22 cellular contexts compared by ENCODE assay signal in the genomic region with DNA sequence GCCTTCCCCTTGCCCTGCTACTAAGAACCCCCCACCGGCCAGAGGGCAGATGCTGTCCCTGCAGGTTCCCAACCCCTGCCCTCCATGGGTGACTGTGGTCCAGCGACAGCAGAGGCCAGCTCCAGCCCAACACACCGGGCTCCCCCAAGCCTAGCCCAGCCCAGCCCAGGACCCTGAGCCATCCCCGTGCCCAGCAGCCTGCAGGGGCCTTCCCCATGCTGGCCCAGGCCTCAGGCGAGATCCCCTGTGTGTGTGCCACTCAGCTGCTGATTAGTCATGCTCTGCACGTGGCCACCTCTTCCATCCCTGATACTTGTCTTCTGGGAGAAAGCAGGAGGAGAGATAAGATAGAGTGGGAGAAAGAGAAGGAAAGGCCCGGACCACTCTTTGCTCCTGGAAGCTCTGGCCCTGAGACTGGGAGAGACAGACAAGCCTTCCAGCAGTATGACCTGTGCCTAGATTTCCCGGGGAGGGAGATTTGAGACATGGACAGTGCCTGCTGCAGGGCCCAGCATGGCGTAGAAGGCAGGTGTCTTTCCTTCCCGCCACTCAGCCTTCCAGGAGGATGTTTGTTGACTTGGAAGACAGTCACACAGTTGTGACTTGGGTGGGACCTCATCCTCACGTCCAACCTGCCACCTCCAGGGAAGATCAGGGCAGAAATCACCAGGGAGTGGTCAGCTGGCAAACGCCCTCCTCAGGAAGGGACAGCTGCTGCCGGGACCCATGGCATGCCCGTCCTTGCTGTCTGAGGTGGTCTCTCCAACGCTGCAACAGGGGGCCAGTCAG. TPM values are rescaled to one million over a fixed set of nuclear protein-coding genes. Genes with fewer than 3 reads are reported as not detected.
DNase-seq lines count a peak whose midpoint lies in the region; ATAC-seq, FAIRE-seq and TF ChIP-seq lines count a peak whose summit lies in the region.
"Had no signal": no experiment of that assay in that cellular context is flagged by ENCODE, and none has a peak within 500 bp of the region (broad histone marks: within the 10 kb centered on the region; RNA-seq: fewer than 3 reads in every experiment).

No MANE protein-coding gene starts in this region.

- H2AFZ ChIP-seq in K562 (ENCODE audit: low read depth, low read length) = no peak overlapping the region
- no peak overlapping the region for H2AFZ ChIP-seq in mesenchymal stem cell (ENCODE audit: low read depth, low read length)

- no peaks in the 10 kb centered on the region for H3K27me3 Mint-ChIP-seq in activated CD4-positive, alpha-beta T cell treated with anti-CD3 and anti-CD28 coated beads, Interleukin-2, amount 10 ng/mL, durations not matched to agents 24 days and 14 days
- H3K27me3 Mint-ChIP-seq: activated B cell treated with CpG ODN at 0.5 μM for 24 hours had no signal

- in situ Hi-C loops in K562 (cut with MboI) = no loop called here

- H3K36me3 ChIP-seq in K562 (ENCODE audit: control insufficient read depth, insufficient read depth, low read length) (no peaks in the 10 kb centered on the region), mesenchymal stem cell (ENCODE audit: control insufficient read depth in 1 of 2, insufficient read depth in 2 of 2, low read depth in 1 of 2, low read length in 2 of 2) (peaks cover 0 to 3% of the 10 kb centered on the region in 2 experiments), upper lobe of right lung (no peaks in the 10 kb centered on the region)
- H3K36me3 ChIP-seq: gastroesophageal sphincter, vagina had no signal

- no peak overlapping the region for H3K18ac ChIP-seq in mesenchymal stem cell (ENCODE audit: low read depth in 1 of 2, low read length in 2 of 2)

- H3K4me1 ChIP-seq in K562 (replicated peaks in 1 of 2; ENCODE audit: control insufficient read depth in 2 of 2, insufficient read depth in 2 of 2, low read length in 2 of 2) = peaks cover 5 to 27% of the 10 kb centered on the region in 2 experiments; a peak in 4 of 5 replicates
- peaks cover 8% of the 10 kb centered on the region for H3K4me1 ChIP-seq in mesenchymal stem cell (ENCODE audit: control insufficient read depth, insufficient read depth, low read depth, low read length)
- peaks cover 4% of the 10 kb centered on the region for H3K4me1 ChIP-seq in upper lobe of right lung
- H3K4me1 ChIP-seq: gastroesophageal sphincter had no signal

- H4K8ac ChIP-seq in mesenchymal stem cell (ENCODE audit: low read length) = no peak overlapping the region

- H3K27me3 ChIP-seq in K562 (ENCODE audit: control insufficient read depth in 2 of 2, insufficient read depth in 2 of 2, low read length in 2 of 2) = no peaks in the 10 kb centered on the region
- no peaks in the 10 kb centered on the region for H3K27me3 ChIP-seq in mesenchymal stem cell (ENCODE audit: control insufficient read depth in 1 of 2, insufficient read depth in 1 of 2, low read length in 2 of 2)
- no peaks in the 10 kb centered on the region for H3K27me3 ChIP-seq in upper lobe of right lung
- H3K27me3 ChIP-seq: gastroesophageal sphincter, vagina had no signal

- WGBS in K562 (ENCODE audit: insufficient coverage, low coverage, missing lambda C conversion rate) = 60% methylated on average over 6 of the region's 15 CpGs
- 85% methylated on average over 15 of the region's 15 CpGs for WGBS in mesenchymal stem cell

- ATAC-seq in Right ventricle myocardium inferior (no peak), K562 (no peak), upper lobe of right lung (no peak)
- ATAC-seq: gastroesophageal sphincter had no signal

- no peaks in the 10 kb centered on the region for H4K20me1 ChIP-seq in K562 (replicated peaks; ENCODE audit: control insufficient read depth, insufficient read depth, low read length)

- H3K79me1 ChIP-seq in mesenchymal stem cell (replicated peaks; ENCODE audit: low read length, poor library complexity, severe bottlenecking) = no peaks in the 10 kb centered on the region

- H3K23ac ChIP-seq in mesenchymal stem cell (ENCODE audit: low read length in 2 of 2) = no peak overlapping the region

- no peak for TF ChIP-seq RAD21 in K562 (CRISPR knock-in tag; conservative IDR thresholded peaks at IDR 0.05 in 1 of 2, IDR thresholded peaks at IDR 0.05 in 1 of 2)

- H2BK120ac ChIP-seq in mesenchymal stem cell (ENCODE audit: low read depth, low read length) = no peak overlapping the region

- H3K14ac ChIP-seq in mesenchymal stem cell (ENCODE audit: low read length in 2 of 2) = peak overlapping the region in 1 of 2 experiments; percentile 56

- FAIRE-seq in K562 (lab: Jason Lieb, UNC) (no peak), frontal cortex (lab: Jason Lieb, UNC) (no peak)
- FAIRE-seq: bronchial epithelial cell, endometrium, H54 had no signal

- DNase-seq in Right ventricle myocardium inferior (ENCODE audit: missing footprints) (peak; percentile 16), cardiac septum (ENCODE audit: low spot score) (no peak), K562 (ENCODE audit: extremely low read depth in 1 of 4, low spot score in 3 of 4) (peak in 1 of 4 experiments; percentile 20), mesenchymal stem cell (peak; percentile 4), upper lobe of right lung (no peak), frontal cortex (ENCODE audit: low spot score in 2 of 2) (no peak), GM19238 (ENCODE audit: insufficient read length, low spot score) (no peak)
- DNase-seq in activated CD4-positive, alpha-beta T cell treated with anti-CD3 and anti-CD28 coated beads, Interleukin-2, amount 10 ng/mL, durations not matched to agents 24 days and 14 days = no peak
- DNase-seq: ACHN; activated B cell treated with CpG ODN at 0.5 μM for 24 hours; activated CD8-positive, alpha-beta memory T cell treated with anti-CD3 and anti-CD28 coated beads, Interleukin-2, amount 50 U/mL, for 4 hours; activated naive CD4-positive, alpha-beta T cell treated with anti-CD3 and anti-CD28 coated beads, Interleukin-2, amount 10 ng/mL, durations not matched to agents 7 days and 5 days; COR-L47; KBM-7; NCI-H1105 treated with DMSO at 0.1 percent for 48 hours; NCI-H226; stimulated activated CD4-positive, alpha-beta T cell treated with anti-CD3 and anti-CD28 coated beads, Interleukin-4, amount 100 ng/mL, for 1 hour had no signal

- H3K27ac ChIP-seq in K562 (ENCODE audit: extremely low read depth, low read depth, low read length) = no peak overlapping the region
- H3K27ac ChIP-seq in mesenchymal stem cell (ENCODE audit: low read length, poor library complexity, severe bottlenecking) = no peak overlapping the region
- peak overlapping the region; percentile 60 for H3K27ac ChIP-seq in upper lobe of right lung
- H3K27ac ChIP-seq: gastroesophageal sphincter, vagina had no signal

- intact Hi-C loops in Right ventricle myocardium inferior (cut with DNase I) = no loop called here
- intact Hi-C loops in cardiac septum (cut with DNase I) = no loop called here
- intact Hi-C loops in K562 (cut with micrococcal nuclease) = no loop called here
- intact Hi-C loops in upper lobe of right lung (cut with DNase I) = no loop called here
- intact Hi-C loops in activated CD4-positive, alpha-beta T cell treated with anti-CD3 and anti-CD28 coated beads, Interleukin-2, amount 10 ng/mL, durations not matched to agents 24 days and 14 days (cut with micrococcal nuclease) = no loop called here

- peak overlapping the region in 1 of 2 experiments; percentile 9; a peak in 1 of 4 replicates for H3K9ac ChIP-seq in K562 (ENCODE audit: insufficient read depth in 1 of 2, low read depth in 2 of 2, low read length in 2 of 2)
- no peak overlapping the region for H3K9ac ChIP-seq in mesenchymal stem cell (ENCODE audit: low read length)

- H3K4me3 ChIP-seq in K562 = no peak overlapping the region
- H3K4me3 ChIP-seq in mesenchymal stem cell (ENCODE audit: insufficient read depth in 1 of 2, low read depth in 1 of 2, low read length in 2 of 2) = no peak overlapping the region
- no peak overlapping the region for H3K4me3 ChIP-seq in upper lobe of right lung
- H3K4me3 ChIP-seq: gastroesophageal sphincter, vagina had no signal

- no peak overlapping the region for H3K27ac Mint-ChIP-seq in activated CD4-positive, alpha-beta T cell treated with anti-CD3 and anti-CD28 coated beads, Interleukin-2, amount 10 ng/mL, durations not matched to agents 24 days and 14 days
- H3K27ac Mint-ChIP-seq: activated B cell treated with CpG ODN at 0.5 μM for 24 hours; activated naive CD4-positive, alpha-beta T cell treated with anti-CD3 and anti-CD28 coated beads, Interleukin-2, amount 10 ng/mL, durations not matched to agents 7 days and 5 days had no signal

- H3K9me1 ChIP-seq in K562 (ENCODE audit: control insufficient read depth, insufficient read depth, low read length) = no peaks in the 10 kb centered on the region

- no peak overlapping the region for H2BK5ac ChIP-seq in mesenchymal stem cell (ENCODE audit: low read depth, low read length, poor library complexity, severe bottlenecking)

- TF ChIP-seq EP300 in K562 (IDR thresholded peaks at IDR 0.05; ENCODE audit: low read length) = no peak

- POLR2A ChIA-PET in K562 (lab: Yijun Ruan, JAX) = no interaction called here

- no peak for TF ChIP-seq POLR2A in K562 (conservative IDR thresholded peaks at IDR 0.05)

- no peaks in the 10 kb centered on the region for H3K36me3 Mint-ChIP-seq in activated CD4-positive, alpha-beta T cell treated with anti-CD3 and anti-CD28 coated beads, Interleukin-2, amount 10 ng/mL, durations not matched to agents 24 days and 14 days (ENCODE audit: low read depth)
- H3K36me3 Mint-ChIP-seq: activated naive CD4-positive, alpha-beta T cell treated with anti-CD3 and anti-CD28 coated beads, Interleukin-2, amount 10 ng/mL, durations not matched to agents 7 days and 5 days had no signal

- H2BK15ac ChIP-seq in mesenchymal stem cell (ENCODE audit: low read depth, poor library complexity, severe bottlenecking) = no peak overlapping the region

- CTCF ChIA-PET in K562 (lab: Yijun Ruan, JAX; ENCODE audit: low intra/inter-chr PET ratio) = no interaction called here

- no TSS peak for BruUV-seq in K562 (replicated peaks; lab: Mats Ljungman, UMichigan)

- no peaks in the 10 kb centered on the region for H3K9me3 Mint-ChIP-seq in activated CD4-positive, alpha-beta T cell treated with anti-CD3 and anti-CD28 coated beads, Interleukin-2, amount 10 ng/mL, durations not matched to agents 24 days and 14 days
- H3K9me3 Mint-ChIP-seq: activated B cell treated with CpG ODN at 0.5 μM for 24 hours; activated naive CD4-positive, alpha-beta T cell treated with anti-CD3 and anti-CD28 coated beads, Interleukin-2, amount 10 ng/mL, durations not matched to agents 7 days and 5 days had no signal

- no peaks in the 10 kb centered on the region for H3K9me3 ChIP-seq in K562 (replicated peaks; ENCODE audit: control insufficient read depth, insufficient read depth, low read depth, low read length)
- H3K9me3 ChIP-seq in mesenchymal stem cell (ENCODE audit: control insufficient read depth, low read length) = no peaks in the 10 kb centered on the region
- no peaks in the 10 kb centered on the region for H3K9me3 ChIP-seq in upper lobe of right lung
- H3K9me3 ChIP-seq: gastroesophageal sphincter, vagina had no signal

- no peak overlapping the region for H4K91ac ChIP-seq in mesenchymal stem cell (ENCODE audit: low read length)

- no peaks in the 10 kb centered on the region for H3K79me2 ChIP-seq in K562 (ENCODE audit: control insufficient read depth, insufficient read depth, low read length)

- H2BK12ac ChIP-seq in mesenchymal stem cell (ENCODE audit: low read length in 2 of 2) = no peak overlapping the region

- H3K4me1 Mint-ChIP-seq in activated CD4-positive, alpha-beta T cell treated with anti-CD3 and anti-CD28 coated beads, Interleukin-2, amount 10 ng/mL, durations not matched to agents 24 days and 14 days = no peaks in the 10 kb centered on the region
- H3K4me1 Mint-ChIP-seq: activated B cell treated with CpG ODN at 0.5 μM for 24 hours; activated naive CD4-positive, alpha-beta T cell treated with anti-CD3 and anti-CD28 coated beads, Interleukin-2, amount 10 ng/mL, durations not matched to agents 7 days and 5 days had no signal

- no peak overlapping the region for H3K4ac ChIP-seq in mesenchymal stem cell (ENCODE audit: low read depth in 1 of 2, low read length in 2 of 2)

- no peak overlapping the region for H3K4me2 ChIP-seq in K562 (ENCODE audit: insufficient read depth, low read length)
- H3K4me2 ChIP-seq in mesenchymal stem cell (ENCODE audit: low read length, poor library complexity, severe bottlenecking) = no peak overlapping the region

- H3K4me3 Mint-ChIP-seq in activated CD4-positive, alpha-beta T cell treated with anti-CD3 and anti-CD28 coated beads, Interleukin-2, amount 10 ng/mL, durations not matched to agents 24 days and 14 days = no peak overlapping the region
- H3K4me3 Mint-ChIP-seq: activated B cell treated with CpG ODN at 0.5 μM for 24 hours; activated naive CD4-positive, alpha-beta T cell treated with anti-CD3 and anti-CD28 coated beads, Interleukin-2, amount 10 ng/mL, durations not matched to agents 7 days and 5 days had no signal

- TF ChIP-seq CTCF in K562 (IDR thresholded peaks at IDR 0.05 in 2 of 3, conservative IDR thresholded peaks at IDR 0.05 in 1 of 3; ENCODE audit: insufficient read depth in 2 of 3, low read depth in 1 of 3, low read length in 3 of 3) = no peak
- no peak for TF ChIP-seq CTCF in upper lobe of right lung (IDR thresholded peaks at IDR 0.05)

- no peak overlapping the region for H2AK5ac ChIP-seq in mesenchymal stem cell (ENCODE audit: low read length, severe bottlenecking)

RNA-seq across cellular contexts. Expression of a gene that starts 41.3 kb away (rescaled TPM):
- total RNA-seq in Right ventricle myocardium inferior (45.3 TPM), cardiac septum (4.4 TPM), K562 (2014; rRNA removed) (0.08 TPM in 1 of 2 replicates, not detected in the other), K562 (2014; rRNA removed; fragmentation: Illumina TruSeq; extraction: Trizol) (not detected in 2 replicates), K562 (2015; rRNA removed; fragmentation: Illumina TruSeq; extraction: Trizol) (not detected in 2 replicates), K562 (2021) (0.11 and 0.16 TPM in 2 replicates), upper lobe of right lung (39.2 TPM), frontal cortex (11.0 TPM)
- total RNA-seq in K562 (2011; cell fraction: chromatin; rRNA removed; ENCODE audit: low replicate concordance) = not detected in 2 replicates
- total RNA-seq in K562 (2011; cell fraction: nucleolus; rRNA removed) = 0.17 and 0.26 TPM in 2 replicates
- total RNA-seq in K562 (2011; cell fraction: nucleoplasm; rRNA removed) = 0.29 TPM in 1 of 2 replicates, not detected in the other
- polyA plus RNA-seq in K562 (2011; rRNA removed) (not detected in 2 replicates), K562 (2014; fragmentation: Illumina TruSeq; extraction: Trizol) (not detected in 2 replicates), K562 (2014; fragmentation: Nextera tagmentation; extraction: Ambion mirVana) (not detected), K562 (2014; rRNA removed) (not detected in 2 replicates)
- 0.04 and 0.10 TPM in 2 replicates for polyA plus RNA-seq in K562 (2011; cell fraction: cytosol; rRNA removed)
- 0.11 and 0.21 TPM in 2 replicates for polyA plus RNA-seq in K562 (2011; cell fraction: nucleus; rRNA removed)
- polyA plus RNA-seq in K562 (2012) = not detected in 2 replicates
- polyA minus RNA-seq in K562 (2011; rRNA and poly(A)+ RNA removed) = not detected in 2 replicates
- polyA minus RNA-seq in K562 (2011; cell fraction: cytosol; rRNA and poly(A)+ RNA removed) = not detected in 2 replicates
- 0.27 and 0.56 TPM in 2 replicates for polyA minus RNA-seq in K562 (2011; cell fraction: nucleus; rRNA and poly(A)+ RNA removed)
- polyA plus RNA-seq in mesenchymal stem cell (2013, experiment 1 of 2) = 0.21 TPM
- 0.15 TPM for polyA plus RNA-seq in mesenchymal stem cell (2013, experiment 2 of 2)
- total RNA-seq in activated CD4-positive, alpha-beta T cell treated with anti-CD3 and anti-CD28 coated beads, Interleukin-2, amount 10 ng/mL, durations not matched to agents 24 days and 14 days = 6.6 and 7.5 TPM in 2 replicates

RNA-seq across cellular contexts. Expression of a gene that starts 54.0 kb away (rescaled TPM):
- total RNA-seq in Right ventricle myocardium inferior (18.2 TPM), cardiac septum (16.8 TPM), K562 (2014; rRNA removed) (32.8 and 62.4 TPM in 2 replicates), K562 (2014; rRNA removed; fragmentation: Illumina TruSeq; extraction: Trizol) (3.9 and 5.7 TPM in 2 replicates), K562 (2015; rRNA removed; fragmentation: Illumina TruSeq; extraction: Trizol) (14.1 and 15.0 TPM in 2 replicates), K562 (2021) (28.8 and 33.9 TPM in 2 replicates), upper lobe of right lung (29.6 TPM), frontal cortex (17.1 TPM)
- total RNA-seq in K562 (2011; cell fraction: chromatin; rRNA removed; ENCODE audit: low replicate concordance) = 6.4 and 26.1 TPM in 2 replicates
- total RNA-seq in K562 (2011; cell fraction: nucleolus; rRNA removed) = 29.7 and 36.2 TPM in 2 replicates
- total RNA-seq in K562 (2011; cell fraction: nucleoplasm; rRNA removed) = 20.5 and 31.0 TPM in 2 replicates
- polyA plus RNA-seq in K562 (2011; rRNA removed) (12.7 and 24.3 TPM in 2 replicates), K562 (2014; fragmentation: Illumina TruSeq; extraction: Trizol) (13.6 and 24.8 TPM in 2 replicates), K562 (2014; fragmentation: Nextera tagmentation; extraction: Ambion mirVana) (1 to 10 TPM; 1.4 to 7.9 TPM), K562 (2014; rRNA removed) (26.7 and 36.4 TPM in 2 replicates)
- 32.4 and 70.4 TPM in 2 replicates for polyA plus RNA-seq in K562 (2011; cell fraction: cytosol; rRNA removed)
- 19.1 and 30.2 TPM in 2 replicates for polyA plus RNA-seq in K562 (2011; cell fraction: nucleus; rRNA removed)
- 23.7 and 48.0 TPM in 2 replicates for polyA plus RNA-seq in K562 (2012)
- polyA minus RNA-seq in K562 (2011; rRNA and poly(A)+ RNA removed) = 3.3 and 4.1 TPM in 2 replicates
- 12.4 and 22.6 TPM in 2 replicates for polyA minus RNA-seq in K562 (2011; cell fraction: cytosol; rRNA and poly(A)+ RNA removed)
- polyA minus RNA-seq in K562 (2011; cell fraction: nucleus; rRNA and poly(A)+ RNA removed) = 4.6 and 6.3 TPM in 2 replicates
- polyA plus RNA-seq in mesenchymal stem cell (2013, experiment 1 of 2) = 19.1 TPM
- polyA plus RNA-seq in mesenchymal stem cell (2013, experiment 2 of 2) = 20.6 TPM
- total RNA-seq in activated CD4-positive, alpha-beta T cell treated with anti-CD3 and anti-CD28 coated beads, Interleukin-2, amount 10 ng/mL, durations not matched to agents 24 days and 14 days = 43.6 and 45.5 TPM in 2 replicates

Comparison
In these comparisons a context has a peak if more than half of its experiments do, and no peak if none do; other contexts are left out.
1. DNase-seq: peak in Right ventricle myocardium inferior (single experiment) and mesenchymal stem cell (single experiment); none in cardiac septum (single experiment), upper lobe of right lung (single experiment), activated CD4-positive, alpha-beta T cell treated with anti-CD3 and anti-CD28 coated beads, Interleukin-2, amount 10 ng/mL, durations not matched to agents 24 days and 14 days (single experiment), frontal cortex (0 of 2) and GM19238 (single experiment).